Comparison of ENCODE assay signal across 16 cellular contexts in genomic region chr4:38014421-38014852, GRCh38. TPM values are rescaled to one million over a fixed set of nuclear protein-coding genes. Genes with fewer than 3 reads are reported as not detected.
DNase-seq lines count a peak whose midpoint lies in the region; ATAC-seq and TF ChIP-seq lines count a peak whose summit lies in the region.
"Had no signal": no experiment of that assay in that cellular context is flagged by ENCODE, and none has a peak within 500 bp of the region (broad histone marks: within the 10 kb centered on the region; RNA-seq: fewer than 3 reads in every experiment).

No MANE protein-coding gene starts in this region.

- H3K18ac ChIP-seq in neuronal stem cell (ENCODE audit: low read length): no peak overlapping the region

- H2AFZ ChIP-seq in HCT116 (ENCODE audit: low read depth, low read length, poor library complexity, severe bottlenecking) (no peak overlapping the region), neuronal stem cell (ENCODE audit: low read length) (no peak overlapping the region)

- no peak overlapping the region for H3K4ac ChIP-seq in neuronal stem cell (ENCODE audit: low read length)

- CTCF ChIA-PET in HCT116 (lab: Charles Lee): interaction anchor here (1.7 kb wide), 1 partner anchor 10 kb away, joined by 4 read pairs; no protein-coding TSS in a partner anchor

- intact Hi-C loops in HCT116 (cut with micrococcal nuclease) (no loop called here), transverse colon (cut with DNase I; ENCODE audit: low total_unique reads) (no loop called here)

- no peak overlapping the region for H2BK12ac ChIP-seq in neuronal stem cell (ENCODE audit: low read length)

- ATAC-seq in HCT116 (no peak), HG02884 (IDR thresholded peaks at IDR 0.05; ENCODE audit: unreplicated experiment) (no peak)
- ATAC-seq: K562 had no signal

- peak overlapping the region; percentile 7 for H4K8ac ChIP-seq in neuronal stem cell (ENCODE audit: low read depth, low read length)

- H2BK5ac ChIP-seq in neuronal stem cell (ENCODE audit: low read length): no peak overlapping the region

- DNase-seq in HCT116 (ENCODE audit: low read depth, low spot score): no peak
- DNase-seq in cerebellum (ENCODE audit: low spot score): peak; percentile 37
- DNase-seq in neuronal stem cell (ENCODE audit: low spot score): no peak
- DNase-seq in transverse colon: no peak
- DNase-seq in islet precursor cell: no peak
- DNase-seq in NCI-H2227 treated with DMSO at 0.1 percent for 48 hours (lab: John Stamatoyannopoulos, UW): no peak
- DNase-seq: Caco-2; CD4-positive, CD25-positive, alpha-beta regulatory T cell; DMS153; HCEC 1CT; MV-4-11; NCI-H774; RPMI8226 had no signal

- BruUV-seq in HCT116 (replicated peaks; lab: Mats Ljungman, UMichigan): no TSS peak

- H3K79me1 ChIP-seq in neuronal stem cell (ENCODE audit: low read depth, low read length): no peaks in the 10 kb centered on the region

- no peak overlapping the region for H3K4me3 ChIP-seq in HCT116 (replicated peaks in 1 of 2; ENCODE audit: low read depth in 1 of 2, low read length in 2 of 2)
- no peak overlapping the region for H3K4me3 ChIP-seq in neuronal stem cell (ENCODE audit: low read length in 2 of 2)
- no peak overlapping the region for H3K4me3 ChIP-seq in transverse colon
- H3K4me3 ChIP-seq: K562, SJSA1 had no signal

- POLR2A ChIA-PET in HCT116 (lab: Charles Lee): no interaction called here

- H4K91ac ChIP-seq in neuronal stem cell (ENCODE audit: low read depth, low read length, poor library complexity): no peak overlapping the region

- H3K79me2 ChIP-seq in HCT116 (ENCODE audit: insufficient read depth, low read length): no peaks in the 10 kb centered on the region

- H4K20me1 ChIP-seq in HCT116 (ENCODE audit: insufficient read depth): 0 out of 2 replicates have a peak, but pooled peaks cover 5% of the 10 kb centered on the region

- no peak for TF ChIP-seq POLR2A in HCT116 (IDR thresholded peaks at IDR 0.05; ENCODE audit: borderline replicate concordance, extremely low read depth, insufficient read depth, insufficient read length)
- no peak for TF ChIP-seq POLR2A in transverse colon (IDR thresholded peaks at IDR 0.05)

- H2AK5ac ChIP-seq in neuronal stem cell (ENCODE audit: low read depth, low read length): peak overlapping the region; percentile 12

- in situ Hi-C loops in transverse colon (cut with MboI; ENCODE audit: low pct_ligation_motif_present in 1 of 4, low pct_unique_long_range_greater_than_20kb in 1 of 4, low sequenced_read_pairs in 3 of 4): loop anchor here in 1 of 4 donors (25.0 kb wide), 1 partner anchor 127 kb away; the partner anchor contains the start of gene TBC1D1

- H2BK15ac ChIP-seq in neuronal stem cell (ENCODE audit: low read length): no peak overlapping the region

- H3K4me2 ChIP-seq in HCT116 (ENCODE audit: low read length) (no peak overlapping the region), neuronal stem cell (ENCODE audit: insufficient read depth, low read length, poor library complexity, severe bottlenecking) (no peak overlapping the region)

- no peak for TF ChIP-seq EP300 in transverse colon (IDR thresholded peaks at IDR 0.05; ENCODE audit: low read depth)

- no peak for TF ChIP-seq CTCF in HCT116 (IDR thresholded peaks at IDR 0.05 in 2 of 3, conservative IDR thresholded peaks at IDR 0.05 in 1 of 3; ENCODE audit: borderline replicate concordance in 1 of 3, insufficient read depth in 1 of 3, low read depth in 2 of 3, low read length in 2 of 3)
- TF ChIP-seq CTCF in transverse colon (IDR thresholded peaks at IDR 0.05): no peak

- no peak overlapping the region for H3K14ac ChIP-seq in neuronal stem cell (ENCODE audit: low read length)

- H3K9me2 ChIP-seq in HCT116 (ENCODE audit: insufficient read depth): no peaks in the 10 kb centered on the region

- H3K27me3 ChIP-seq in HCT116 (ENCODE audit: insufficient read depth, low read length) (no peaks in the 10 kb centered on the region), neuronal stem cell (ENCODE audit: control insufficient read depth in 3 of 3, insufficient read depth in 3 of 3, low read depth in 1 of 3, low read length in 3 of 3) (no peaks in the 10 kb centered on the region), transverse colon (no peaks in the 10 kb centered on the region)
- H3K27me3 ChIP-seq: SJSA1 had no signal

- H3K4me1 ChIP-seq in HCT116 (ENCODE audit: control insufficient read depth in 1 of 2, insufficient read depth in 2 of 2, low read length in 2 of 2) (peaks cover 5 to 22% of the 10 kb centered on the region in 2 experiments; a peak in 2 of 4 replicates), neuronal stem cell (ENCODE audit: control insufficient read depth in 2 of 2, insufficient read depth in 1 of 2, low read depth in 1 of 2, low read length in 2 of 2) (peaks cover 0 to 4% of the 10 kb centered on the region in 2 donors), transverse colon (peaks cover 0 to 36% (median 6%) of the 10 kb centered on the region in 4 donors)
- H3K4me1 ChIP-seq: Caco-2 had no signal

- peak overlapping the region; percentile 53 for H3K23ac ChIP-seq in neuronal stem cell (ENCODE audit: low read depth, low read length, poor library complexity)

- no peak overlapping the region for H2BK120ac ChIP-seq in neuronal stem cell (ENCODE audit: low read depth, low read length)

- RAD21 ChIA-PET in HCT116 (lab: Charles Lee; ENCODE audit: low non-redundant PET in 1 of 2, low total read pairs in 2 of 2, uncharacterized antibody in 2 of 2, unreplicated experiment in 2 of 2): no interaction called here

- H3K9me3 ChIP-seq in HCT116 (ENCODE audit: control insufficient read depth in 1 of 2, insufficient read depth in 1 of 2, low read depth in 1 of 2, low read length in 2 of 2) (no peaks in the 10 kb centered on the region), neuronal stem cell (replicated peaks in 1 of 2; ENCODE audit: control insufficient read depth in 2 of 2, insufficient read depth in 1 of 2, low read depth in 1 of 2, low read length in 2 of 2) (no peaks in the 10 kb centered on the region), transverse colon (no peaks in the 10 kb centered on the region)
- H3K9me3 ChIP-seq: Caco-2, SJSA1 had no signal

- no CpG with 5 or more reads among the region's 37 CpGs for WGBS in neuronal stem cell (ENCODE audit: extremely low coverage in 2 of 2, insufficient read length in 2 of 2, insufficient replicate concordance in 1 of 2), 2 donors
- 96 to 100% methylated on average over 10 to 28 of the region's 37 CpGs for WGBS in transverse colon (ENCODE audit: low coverage in 1 of 2), 2 donors

- H3K36me3 ChIP-seq in HCT116 (ENCODE audit: control insufficient read depth in 1 of 2, insufficient read depth in 2 of 2, low read length in 2 of 2) (no peaks in the 10 kb centered on the region; a peak in 1 of 4 replicates), neuronal stem cell (replicated peaks in 1 of 2; ENCODE audit: control insufficient read depth in 2 of 2, insufficient read depth in 2 of 2, low read length in 2 of 2) (peaks cover 6 to 32% of the 10 kb centered on the region in 2 donors), transverse colon (peaks cover 0 to 4% (median 0%) of the 10 kb centered on the region in 4 donors)
- H3K36me3 ChIP-seq: SJSA1 had no signal

- no peak for TF ChIP-seq RAD21 in HCT116 (IDR thresholded peaks at IDR 0.05; ENCODE audit: low read depth)

- H3K27ac ChIP-seq in HCT116 (ENCODE audit: low read depth, low read length) (peak overlapping the region; percentile 18), neuronal stem cell (replicated peaks; ENCODE audit: low read length) (no peak overlapping the region), transverse colon (peak overlapping the region; percentile 2 to 74 (median 44))
- H3K27ac ChIP-seq: SJSA1 had no signal

- H3K9ac ChIP-seq in HCT116 (ENCODE audit: low read length) (no peak overlapping the region), neuronal stem cell (ENCODE audit: low read depth, low read length, poor library complexity) (no peak overlapping the region)

TF ChIP-seq in HCT116, 20 proteins besides CTCF, POLR2A, EP300 and RAD21:
- no peak for TF ChIP-seq ELF1 (IDR thresholded peaks at IDR 0.05; ENCODE audit: borderline replicate concordance, low read depth)
- no peak for TF ChIP-seq SP1 (IDR thresholded peaks at IDR 0.05; ENCODE audit: low read depth)
- no peak for TF ChIP-seq EZH2 (IDR thresholded peaks at IDR 0.05)
- TF ChIP-seq ZBTB33 (IDR thresholded peaks at IDR 0.05; ENCODE audit: extremely low read depth, insufficient replicate concordance, low read length): no peak
- no peak for TF ChIP-seq YY1 (IDR thresholded peaks at IDR 0.05; ENCODE audit: extremely low read depth, insufficient replicate concordance, low read depth, low read length)
- TF ChIP-seq SRF (IDR thresholded peaks at IDR 0.05; ENCODE audit: low read depth): no peak

RNA-seq across cellular contexts. Expression of gene PTTG2, which starts 54.2 kb away (rescaled TPM):
- total RNA-seq in HCT116 (2021; ENCODE audit: unreplicated experiment): not detected
- not detected in 2 replicates for polyA plus RNA-seq in HCT116 (2012)
- total RNA-seq in cerebellum: 1.00 TPM
- not detected for polyA plus RNA-seq in neuronal stem cell (2013, experiment 1 of 2)
- not detected for polyA plus RNA-seq in neuronal stem cell (2013, experiment 2 of 2)
- 1 to 10 TPM in 2 of 4 donors, not detected in 2; 2.6 to 3.8 TPM for total RNA-seq in transverse colon
- total RNA-seq: Caco-2, K562, SJSA1 had no signal
- polyA plus RNA-seq: CD4-positive, CD25-positive, alpha-beta regulatory T cell; K562 had no signal
